Comparison of ENCODE assay signal across 19 cellular contexts in the genomic region with DNA sequence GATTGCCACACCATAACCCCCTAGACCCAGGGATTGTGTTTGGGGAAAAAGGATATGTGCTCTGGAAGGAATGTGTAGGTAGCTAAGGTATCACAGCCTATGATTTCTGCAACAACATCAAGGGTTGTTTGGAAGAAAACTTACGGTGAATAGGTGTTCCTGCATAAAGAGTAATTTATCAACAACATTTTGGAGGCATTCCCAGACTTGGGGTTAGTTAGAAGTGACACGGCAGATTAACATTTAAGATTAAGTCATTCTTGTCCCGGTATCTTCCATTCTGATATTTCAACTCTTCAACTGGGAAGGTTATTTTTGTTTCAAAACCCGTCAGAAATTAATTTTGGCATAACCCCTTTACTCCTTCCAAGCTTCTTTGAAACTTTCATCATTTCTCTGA.
"Had no signal": no experiment of that assay in that cellular context is flagged by ENCODE, and none has a peak within 500 bp of the region (broad histone marks: within the 10 kb centered on the region; RNA-seq: fewer than 3 reads in every experiment).

No MANE protein-coding gene starts in this region.

- ATAC-seq: activated naive CD4-positive, alpha-beta T cell treated with anti-CD3 and anti-CD28 coated beads, Interleukin-2, amount 50 U/mL, for 72 hours; gastroesophageal sphincter; heart left ventricle; lower lobe of right lung; naive thymus-derived CD4-positive, alpha-beta T cell had no signal

- DNase-seq: activated CD4-positive, alpha-beta T cell treated with anti-CD3 and anti-CD28 coated beads for 1 hour; activated gamma-delta T cell treated with Interleukin-2 at 50 U/mL for 16 hours; activated T-cell treated with anti-CD3 and anti-CD28 coated beads, Interleukin-2, amount 50 U/mL, for 1 hour; heart left ventricle; lower lobe of right lung; naive thymus-derived CD4-positive, alpha-beta T cell; occipital lobe; sigmoid colon; stimulated activated CD4-positive, alpha-beta T cell treated with anti-CD3 and anti-CD28 coated beads, Interleukin-4, amount 100 ng/mL, for 1 hour; stimulated activated naive CD4-positive, alpha-beta T cell; T-helper 9 cell; testis had no signal

- H3K9me3 ChIP-seq: ascending aorta, gastroesophageal sphincter, lower lobe of right lung, sigmoid colon, testis, vagina had no signal

- H3K4me1 ChIP-seq: ascending aorta, gastroesophageal sphincter, heart left ventricle, lower lobe of right lung, sigmoid colon, testis, vagina had no signal

- H3K4me3 ChIP-seq: ascending aorta, cardiac muscle cell, gastroesophageal sphincter, heart left ventricle, lower lobe of right lung, sigmoid colon, smooth muscle cell, testis, vagina had no signal

- H3K27ac ChIP-seq: ascending aorta, cardiac muscle cell, epithelial cell of prostate, gastroesophageal sphincter, heart left ventricle, lower lobe of right lung, sigmoid colon, testis, vagina had no signal

- H3K36me3 ChIP-seq: ascending aorta, cardiac muscle cell, gastroesophageal sphincter, heart left ventricle, lower lobe of right lung, sigmoid colon, vagina had no signal

- H3K27me3 ChIP-seq: ascending aorta, cardiac muscle cell, gastroesophageal sphincter, sigmoid colon, testis, vagina had no signal
